In the genomic region with DNA sequence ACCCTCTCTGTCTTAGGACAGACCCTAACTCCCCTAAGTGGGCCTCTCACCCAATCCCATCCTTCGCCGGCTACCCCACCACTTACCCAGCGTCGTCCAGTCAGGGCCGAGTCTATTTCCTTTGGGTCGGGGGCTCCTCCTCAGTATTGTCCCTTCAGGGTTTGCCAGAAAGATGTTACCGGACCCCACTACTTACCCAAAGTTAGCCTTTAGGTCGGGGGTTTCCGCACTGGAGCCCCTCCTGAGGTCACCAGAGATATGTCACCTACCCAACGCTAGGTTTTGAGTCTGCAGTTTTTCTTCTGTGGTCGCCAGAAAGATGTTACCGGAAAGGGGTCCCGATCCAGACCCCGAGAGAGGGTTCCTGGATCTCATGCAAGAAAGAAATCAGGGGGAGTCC, we compare ENCODE assay signal across 18 cellular contexts. TPM values are rescaled to one million over a fixed set of nuclear protein-coding genes. Genes with fewer than 3 reads are reported as not detected.
A peak's percentile ranks its signal among the peaks of the same experiment; 100 is the strongest.
DNase-seq lines count a peak whose midpoint lies in the region; ATAC-seq, FAIRE-seq and TF ChIP-seq lines count a peak whose summit lies in the region.
"Had no signal": no experiment of that assay in that cellular context is flagged by ENCODE, and none has a peak within 500 bp of the region (broad histone marks: within the 10 kb centered on the region; RNA-seq: fewer than 3 reads in every experiment).

No MANE protein-coding gene starts in this region.

- TF ChIP-seq EP300 in K562 (IDR thresholded peaks at IDR 0.05; ENCODE audit: low read length) = no peak

- peak overlapping the region; percentile 77 for H3K27ac Mint-ChIP-seq in activated naive CD4-positive, alpha-beta T cell treated with anti-CD3 and anti-CD28 coated beads, Interleukin-2, amount 50 U/mL, for 24 hours
- peak overlapping the region; percentile 36 for H3K27ac Mint-ChIP-seq in neural progenitor cell
- no peak overlapping the region for H3K27ac Mint-ChIP-seq in activated T-helper 1 cell treated with anti-CD3 and anti-CD28 coated beads, Interleukin-12 subunit alpha, Interleukin-12 subunit beta, Interleukin-2, Interleukin-4 antibody, amounts not matched to agents 30 ng/mL and 10 ng/mL and 1 ng/mL, durations not matched to agents 14 hours and 24 hours and 36 hours

- H3K9me3 Mint-ChIP-seq in activated naive CD4-positive, alpha-beta T cell treated with anti-CD3 and anti-CD28 coated beads, Interleukin-2, amount 50 U/mL, for 24 hours = no peaks in the 10 kb centered on the region
- H3K9me3 Mint-ChIP-seq in neural progenitor cell = peaks cover 7% of the 10 kb centered on the region
- no peaks in the 10 kb centered on the region for H3K9me3 Mint-ChIP-seq in activated T-helper 1 cell treated with anti-CD3 and anti-CD28 coated beads, Interleukin-12 subunit alpha, Interleukin-12 subunit beta, Interleukin-2, Interleukin-4 antibody, amounts not matched to agents 30 ng/mL and 10 ng/mL and 1 ng/mL, durations not matched to agents 14 hours and 24 hours and 36 hours

- H3K27me3 ChIP-seq in K562 (ENCODE audit: control insufficient read depth in 2 of 2, insufficient read depth in 2 of 2, low read length in 2 of 2) (no peaks in the 10 kb centered on the region), neural progenitor cell (no peaks in the 10 kb centered on the region), vagina (no peaks in the 10 kb centered on the region), thyroid gland (no peaks in the 10 kb centered on the region)

- TF ChIP-seq CTCF in K562 (IDR thresholded peaks at IDR 0.05 in 2 of 3, conservative IDR thresholded peaks at IDR 0.05 in 1 of 3; ENCODE audit: insufficient read depth in 2 of 3, low read depth in 1 of 3, low read length in 3 of 3) (no peak), neural progenitor cell (IDR thresholded peaks at IDR 0.05) (no peak), vagina (IDR thresholded peaks at IDR 0.05) (no peak), thyroid gland (IDR thresholded peaks at IDR 0.05) (no peak)

- intact Hi-C loops in K562 (cut with micrococcal nuclease) = loop anchor here (1.0 to 5.0 kb wide), 2 partner anchors 22 to 84 kb away; no protein-coding TSS in a partner anchor
- intact Hi-C loops in vagina (cut with DNase I) = no loop called here
- intact Hi-C loops in thyroid gland (cut with DNase I) = loop anchor here (5.0 kb wide), 1 partner anchor 34 kb away; no protein-coding TSS in a partner anchor
- intact Hi-C loops in activated T-helper 1 cell treated with anti-CD3 and anti-CD28 coated beads, Interleukin-12 subunit alpha, Interleukin-12 subunit beta, Interleukin-2, Interleukin-4 antibody, amounts not matched to agents 30 ng/mL and 10 ng/mL and 1 ng/mL, durations not matched to agents 14 hours and 24 hours and 36 hours (cut with micrococcal nuclease) = no loop called here

- TF ChIP-seq POLR2A in K562 (conservative IDR thresholded peaks at IDR 0.05) (no peak), vagina (IDR thresholded peaks at IDR 0.05) (no peak), thyroid gland (IDR thresholded peaks at IDR 0.05) (no peak)

- H3K4me3 ChIP-seq in K562 (no peak overlapping the region), neural progenitor cell (no peak overlapping the region), vagina (no peak overlapping the region), thyroid gland (replicated peaks in 1 of 3) (no peak overlapping the region)

- H3K9ac ChIP-seq in K562 (ENCODE audit: insufficient read depth in 1 of 2, low read depth in 2 of 2, low read length in 2 of 2) (peak overlapping the region; percentile 75 to 89; a peak in 3 of 4 replicates), neural progenitor cell (no peak overlapping the region)
- H3K9ac ChIP-seq: parathyroid adenoma had no signal

- no peaks in the 10 kb centered on the region for H3K9me1 ChIP-seq in K562 (ENCODE audit: control insufficient read depth, insufficient read depth, low read length)

- H3K27ac ChIP-seq in K562 (ENCODE audit: extremely low read depth, low read depth, low read length) = peak overlapping the region; percentile 88
- H3K27ac ChIP-seq in neural progenitor cell = no peak overlapping the region
- H3K27ac ChIP-seq in vagina = peak overlapping the region; percentile 30
- no peak overlapping the region for H3K27ac ChIP-seq in thyroid gland
- H3K27ac ChIP-seq: parathyroid adenoma had no signal

- CTCF ChIA-PET in K562 (lab: Yijun Ruan, JAX; ENCODE audit: low intra/inter-chr PET ratio) = no interaction called here

- ATAC-seq in K562 (no peak), HG02970 (IDR thresholded peaks at IDR 0.05; ENCODE audit: low FRiP score, unreplicated experiment) (no peak)

- no peak overlapping the region for H3K4me3 Mint-ChIP-seq in activated naive CD4-positive, alpha-beta T cell treated with anti-CD3 and anti-CD28 coated beads, Interleukin-2, amount 50 U/mL, for 24 hours
- no peak overlapping the region for H3K4me3 Mint-ChIP-seq in neural progenitor cell
- no peak overlapping the region for H3K4me3 Mint-ChIP-seq in activated T-helper 1 cell treated with anti-CD3 and anti-CD28 coated beads, Interleukin-12 subunit alpha, Interleukin-12 subunit beta, Interleukin-2, Interleukin-4 antibody, amounts not matched to agents 30 ng/mL and 10 ng/mL and 1 ng/mL, durations not matched to agents 14 hours and 24 hours and 36 hours

- no peak for TF ChIP-seq RAD21 in K562 (CRISPR knock-in tag; conservative IDR thresholded peaks at IDR 0.05 in 1 of 2, IDR thresholded peaks at IDR 0.05 in 1 of 2)

- no peak for DNase-seq in activated naive CD4-positive, alpha-beta T cell (lab: John Stamatoyannopoulos, UW)
- DNase-seq in K562 (ENCODE audit: extremely low read depth in 1 of 4, low spot score in 3 of 4) (no peak), neural progenitor cell (ENCODE audit: low spot score) (no peak), vagina (ENCODE audit: extremely low spot score in 2 of 2) (no peak), thyroid gland (no peak)
- no peak for DNase-seq in activated T-helper 1 cell treated with anti-CD3 and anti-CD28 coated beads, Interleukin-12 subunit alpha, Interleukin-12 subunit beta, Interleukin-2, Interleukin-4 antibody, amounts not matched to agents 30 ng/mL and 10 ng/mL and 1 ng/mL, durations not matched to agents 14 hours and 24 hours and 36 hours (ENCODE audit: low spot score)
- DNase-seq: ACHN; activated CD4-positive, CD25-positive, alpha-beta regulatory T cell; COR-L47; Karpas-422; NCI-H187 treated with DMSO at 0.1 percent for 48 hours; NCI-H524 had no signal

- no peaks in the 10 kb centered on the region; the same call in 1 of the 2 replicates for H3K9me3 ChIP-seq in K562 (replicated peaks; ENCODE audit: control insufficient read depth, insufficient read depth, low read depth, low read length)
- no peaks in the 10 kb centered on the region for H3K9me3 ChIP-seq in neural progenitor cell (ENCODE audit: low read depth)
- no peaks in the 10 kb centered on the region for H3K9me3 ChIP-seq in vagina
- no peaks in the 10 kb centered on the region for H3K9me3 ChIP-seq in thyroid gland

- in situ Hi-C loops in K562 (cut with MboI) = loop anchor here (5.0 kb wide), 1 partner anchor 39 kb away; the partner anchor contains the start of gene IFITM1

- H3K4me1 ChIP-seq in K562 (replicated peaks in 1 of 2; ENCODE audit: control insufficient read depth in 2 of 2, insufficient read depth in 2 of 2, low read length in 2 of 2) (peaks cover 63 to 68% of the 10 kb centered on the region in 2 experiments), neural progenitor cell (peaks cover 13% of the 10 kb centered on the region), vagina (peaks cover 44% of the 10 kb centered on the region), thyroid gland (peaks cover 24 to 34% of the 10 kb centered on the region in 2 donors)
- H3K4me1 ChIP-seq: parathyroid adenoma had no signal

- peaks cover 26% of the 10 kb centered on the region for H3F3A ChIP-seq in neural progenitor cell (ENCODE audit: low read depth)

- no peaks in the 10 kb centered on the region for H3K27me3 Mint-ChIP-seq in activated naive CD4-positive, alpha-beta T cell treated with anti-CD3 and anti-CD28 coated beads, Interleukin-2, amount 50 U/mL, for 24 hours
- peaks cover 12% of the 10 kb centered on the region for H3K27me3 Mint-ChIP-seq in neural progenitor cell (ENCODE audit: insufficient read depth, low read depth)
- H3K27me3 Mint-ChIP-seq in activated T-helper 1 cell treated with anti-CD3 and anti-CD28 coated beads, Interleukin-12 subunit alpha, Interleukin-12 subunit beta, Interleukin-2, Interleukin-4 antibody, amounts not matched to agents 30 ng/mL and 10 ng/mL and 1 ng/mL, durations not matched to agents 14 hours and 24 hours and 36 hours (ENCODE audit: insufficient read depth) = peaks cover 10% of the 10 kb centered on the region

- peak overlapping the region; percentile 94 for H2AFZ ChIP-seq in K562 (ENCODE audit: low read depth, low read length)
- peak overlapping the region; percentile 64 for H2AFZ ChIP-seq in neural progenitor cell (replicated peaks)
- H2AFZ ChIP-seq: parathyroid adenoma had no signal

- FAIRE-seq in K562 (lab: Jason Lieb, UNC) = no peak
- FAIRE-seq: frontal cortex, RCC 7860 had no signal

- WGBS in K562 (ENCODE audit: insufficient coverage, low coverage, missing lambda C conversion rate) = 77% methylated on average over 14 of the region's 14 CpGs
- 98 to 99% methylated on average over 14 of the region's 14 CpGs for WGBS in thyroid gland, 2 donors

- no TSS peak for BruUV-seq in K562 (replicated peaks; lab: Mats Ljungman, UMichigan)

- POLR2A ChIA-PET in K562 (lab: Yijun Ruan, JAX) = interaction anchor here (0.6 kb wide), 1 partner anchor 107 kb away, joined by 3 read pairs; no protein-coding TSS in a partner anchor

- no peaks in the 10 kb centered on the region for H3K36me3 Mint-ChIP-seq in activated naive CD4-positive, alpha-beta T cell treated with anti-CD3 and anti-CD28 coated beads, Interleukin-2, amount 50 U/mL, for 24 hours
- peaks cover 2% of the 10 kb centered on the region for H3K36me3 Mint-ChIP-seq in neural progenitor cell
- no peaks in the 10 kb centered on the region for H3K36me3 Mint-ChIP-seq in activated T-helper 1 cell treated with anti-CD3 and anti-CD28 coated beads, Interleukin-12 subunit alpha, Interleukin-12 subunit beta, Interleukin-2, Interleukin-4 antibody, amounts not matched to agents 30 ng/mL and 10 ng/mL and 1 ng/mL, durations not matched to agents 14 hours and 24 hours and 36 hours (ENCODE audit: low read depth)

- H4K20me1 ChIP-seq in K562 (replicated peaks; ENCODE audit: control insufficient read depth, insufficient read depth, low read length) (no peaks in the 10 kb centered on the region), neural progenitor cell (ENCODE audit: low read depth) (no peaks in the 10 kb centered on the region)

- H3K4me2 ChIP-seq in K562 (ENCODE audit: insufficient read depth, low read length) (peak overlapping the region; percentile 69), neural progenitor cell (no peak overlapping the region)

- H3K79me2 ChIP-seq in K562 (ENCODE audit: control insufficient read depth, insufficient read depth, low read length) (peaks cover 8% of the 10 kb centered on the region; the same call in 1 of the 3 replicates), neural progenitor cell (ENCODE audit: low read depth) (no peaks in the 10 kb centered on the region)
- H3K79me2 ChIP-seq: parathyroid adenoma had no signal

- H3K36me3 ChIP-seq in K562 (ENCODE audit: control insufficient read depth, insufficient read depth, low read length) (no peaks in the 10 kb centered on the region), neural progenitor cell (no peaks in the 10 kb centered on the region), vagina (no peaks in the 10 kb centered on the region), thyroid gland (no peaks in the 10 kb centered on the region)

- H3K4me1 Mint-ChIP-seq in activated naive CD4-positive, alpha-beta T cell treated with anti-CD3 and anti-CD28 coated beads, Interleukin-2, amount 50 U/mL, for 24 hours = peaks cover 45% of the 10 kb centered on the region
- peaks cover 40% of the 10 kb centered on the region for H3K4me1 Mint-ChIP-seq in neural progenitor cell
- H3K4me1 Mint-ChIP-seq in activated T-helper 1 cell treated with anti-CD3 and anti-CD28 coated beads, Interleukin-12 subunit alpha, Interleukin-12 subunit beta, Interleukin-2, Interleukin-4 antibody, amounts not matched to agents 30 ng/mL and 10 ng/mL and 1 ng/mL, durations not matched to agents 14 hours and 24 hours and 36 hours (ENCODE audit: low read depth) = peaks cover 36% of the 10 kb centered on the region

RNA-seq across cellular contexts. Expression of gene B4GALNT4, which starts 17.9 kb away (rescaled TPM):
- total RNA-seq in K562 (2011; cell fraction: chromatin; rRNA removed; ENCODE audit: low replicate concordance) = 45.4 and 151 TPM in 2 replicates
- 117 and 141 TPM in 2 replicates for total RNA-seq in K562 (2011; cell fraction: nucleolus; rRNA removed)
- 54.9 and 57.5 TPM in 2 replicates for total RNA-seq in K562 (2011; cell fraction: nucleoplasm; rRNA removed)
- total RNA-seq in K562 (2014; rRNA removed) (22.7 and 26.2 TPM in 2 replicates), K562 (2014; rRNA removed; fragmentation: Illumina TruSeq; extraction: Trizol) (2.1 and 2.5 TPM in 2 replicates), K562 (2015; rRNA removed; fragmentation: Illumina TruSeq; extraction: Trizol) (7.6 and 9.7 TPM in 2 replicates), K562 (2021) (33.6 and 37.1 TPM in 2 replicates), neural progenitor cell (ENCODE audit: low replicate concordance) (16.4 and 110 TPM in 2 replicates), vagina (15.5 TPM), thyroid gland (1 to 10 TPM in 1 of 4 donors, under 1 TPM in 1, not detected in 2; 0.98 to 1.2 TPM)
- polyA plus RNA-seq in K562 (2011; rRNA removed) (14.0 and 22.7 TPM in 2 replicates), K562 (2014; fragmentation: Illumina TruSeq; extraction: Trizol) (4.5 and 10.9 TPM in 2 replicates), K562 (2014; fragmentation: Nextera tagmentation; extraction: Ambion mirVana) (under 1 TPM in 1 of 2 experiments, not detected in 1; 0.20 TPM), K562 (2014; rRNA removed) (30.0 and 32.0 TPM in 2 replicates)
- polyA plus RNA-seq in K562 (2011; cell fraction: cytosol; rRNA removed) = 20.4 and 42.5 TPM in 2 replicates
- polyA plus RNA-seq in K562 (2011; cell fraction: nucleus; rRNA removed) = 174 and 271 TPM in 2 replicates
- polyA plus RNA-seq in K562 (2012) = 17.2 and 19.0 TPM in 2 replicates
- polyA minus RNA-seq in K562 (2011; rRNA and poly(A)+ RNA removed) = 2.1 and 3.3 TPM in 2 replicates
- polyA minus RNA-seq in K562 (2011; cell fraction: cytosol; rRNA and poly(A)+ RNA removed) = 8.1 and 9.7 TPM in 2 replicates
- polyA minus RNA-seq in K562 (2011; cell fraction: nucleus; rRNA and poly(A)+ RNA removed) = 23.6 and 27.2 TPM in 2 replicates
- 3.8 and 5.1 TPM in 2 replicates for total RNA-seq in activated T-helper 1 cell treated with anti-CD3 and anti-CD28 coated beads, Interleukin-12 subunit alpha, Interleukin-12 subunit beta, Interleukin-2, Interleukin-4 antibody, amounts not matched to agents 30 ng/mL and 10 ng/mL and 1 ng/mL, durations not matched to agents 14 hours and 24 hours and 36 hours

RNA-seq across cellular contexts. Expression of gene IFITM3, which starts 30.8 kb away (rescaled TPM):
- total RNA-seq in K562 (2011; cell fraction: chromatin; rRNA removed; ENCODE audit: low replicate concordance) = 6.0 and 26.3 TPM in 2 replicates
- total RNA-seq in K562 (2011; cell fraction: nucleolus; rRNA removed) = 38.8 and 53.5 TPM in 2 replicates
- 31.1 and 36.4 TPM in 2 replicates for total RNA-seq in K562 (2011; cell fraction: nucleoplasm; rRNA removed)
- total RNA-seq in K562 (2014; rRNA removed) = 49.6 and 70.6 TPM in 2 replicates
- 41.0 and 51.5 TPM in 2 replicates for total RNA-seq in K562 (2014; rRNA removed; fragmentation: Illumina TruSeq; extraction: Trizol)
- total RNA-seq in K562 (2015; rRNA removed; fragmentation: Illumina TruSeq; extraction: Trizol) = 155 and 161 TPM in 2 replicates
- 163 and 164 TPM in 2 replicates for total RNA-seq in K562 (2021)
- 22.7 and 77.6 TPM in 2 replicates for polyA plus RNA-seq in K562 (2011; rRNA removed)
- polyA plus RNA-seq in K562 (2011; cell fraction: cytosol; rRNA removed) = 128 TPM in 2 replicates
- 28.0 and 34.2 TPM in 2 replicates for polyA plus RNA-seq in K562 (2011; cell fraction: nucleus; rRNA removed)
- 478 and 481 TPM in 2 replicates for polyA plus RNA-seq in K562 (2012)
- 242 and 297 TPM in 2 replicates for polyA plus RNA-seq in K562 (2014; fragmentation: Illumina TruSeq; extraction: Trizol)
- polyA plus RNA-seq in K562 (2014; fragmentation: Nextera tagmentation; extraction: Ambion mirVana) = 100 to 1,000 TPM; 452 to 461 TPM
- 77.7 and 150 TPM in 2 replicates for polyA plus RNA-seq in K562 (2014; rRNA removed)
- 19.8 and 26.3 TPM in 2 replicates for polyA minus RNA-seq in K562 (2011; rRNA and poly(A)+ RNA removed)
- 49.6 and 95.7 TPM in 2 replicates for polyA minus RNA-seq in K562 (2011; cell fraction: cytosol; rRNA and poly(A)+ RNA removed)
- polyA minus RNA-seq in K562 (2011; cell fraction: nucleus; rRNA and poly(A)+ RNA removed) = 6.9 and 19.4 TPM in 2 replicates
- total RNA-seq in neural progenitor cell (ENCODE audit: low replicate concordance) = 19.8 and 61.7 TPM in 2 replicates
- 908 TPM for total RNA-seq in vagina
- total RNA-seq in thyroid gland = 100 to 1,000 TPM; 140 to 300 (median 178) TPM
- total RNA-seq in activated T-helper 1 cell treated with anti-CD3 and anti-CD28 coated beads, Interleukin-12 subunit alpha, Interleukin-12 subunit beta, Interleukin-2, Interleukin-4 antibody, amounts not matched to agents 30 ng/mL and 10 ng/mL and 1 ng/mL, durations not matched to agents 14 hours and 24 hours and 36 hours = 3.6 and 4.6 TPM in 2 replicates

RNA-seq across cellular contexts. Expression of gene IFITM1, which starts 37.6 kb away (rescaled TPM):
- total RNA-seq in K562 (2011; cell fraction: chromatin; rRNA removed; ENCODE audit: low replicate concordance) = 394 and 929 TPM in 2 replicates
- 1,445 and 1,483 TPM in 2 replicates for total RNA-seq in K562 (2011; cell fraction: nucleolus; rRNA removed)
- total RNA-seq in K562 (2011; cell fraction: nucleoplasm; rRNA removed) = 1,061 and 1,262 TPM in 2 replicates
- total RNA-seq in K562 (2014; rRNA removed) (793 and 818 TPM in 2 replicates), K562 (2014; rRNA removed; fragmentation: Illumina TruSeq; extraction: Trizol) (572 and 787 TPM in 2 replicates), K562 (2015; rRNA removed; fragmentation: Illumina TruSeq; extraction: Trizol) (979 and 985 TPM in 2 replicates), K562 (2021) (691 and 717 TPM in 2 replicates), neural progenitor cell (ENCODE audit: low replicate concordance) (13.3 and 48.6 TPM in 2 replicates), vagina (379 TPM), thyroid gland (100 to 1,000 TPM in 3 of 4 donors, 10 to 100 TPM in 1; 94.3 to 163 (median 103) TPM)
- polyA plus RNA-seq in K562 (2011; rRNA removed) (900 and 1,311 TPM in 2 replicates), K562 (2014; fragmentation: Illumina TruSeq; extraction: Trizol) (1,966 and 1,984 TPM in 2 replicates), K562 (2014; fragmentation: Nextera tagmentation; extraction: Ambion mirVana) (1,000 to 10,000 TPM; 4,252 to 5,579 TPM), K562 (2014; rRNA removed) (974 and 999 TPM in 2 replicates)
- 2,724 and 2,737 TPM in 2 replicates for polyA plus RNA-seq in K562 (2011; cell fraction: cytosol; rRNA removed)
- 780 and 1,049 TPM in 2 replicates for polyA plus RNA-seq in K562 (2011; cell fraction: nucleus; rRNA removed)
- 1,084 and 1,212 TPM in 2 replicates for polyA plus RNA-seq in K562 (2012)
- polyA minus RNA-seq in K562 (2011; rRNA and poly(A)+ RNA removed) = 752 and 801 TPM in 2 replicates
- 577 and 662 TPM in 2 replicates for polyA minus RNA-seq in K562 (2011; cell fraction: cytosol; rRNA and poly(A)+ RNA removed)
- polyA minus RNA-seq in K562 (2011; cell fraction: nucleus; rRNA and poly(A)+ RNA removed) = 139 and 266 TPM in 2 replicates
- 208 and 214 TPM in 2 replicates for total RNA-seq in activated T-helper 1 cell treated with anti-CD3 and anti-CD28 coated beads, Interleukin-12 subunit alpha, Interleukin-12 subunit beta, Interleukin-2, Interleukin-4 antibody, amounts not matched to agents 30 ng/mL and 10 ng/mL and 1 ng/mL, durations not matched to agents 14 hours and 24 hours and 36 hours

RNA-seq across cellular contexts. Expression of gene PKP3, which starts 42.6 kb away (rescaled TPM):
- 29.8 and 101 TPM in 2 replicates for total RNA-seq in K562 (2011; cell fraction: chromatin; rRNA removed; ENCODE audit: low replicate concordance)
- total RNA-seq in K562 (2011; cell fraction: nucleolus; rRNA removed) = 77.2 and 90.9 TPM in 2 replicates
- total RNA-seq in K562 (2011; cell fraction: nucleoplasm; rRNA removed) = 38.5 and 42.2 TPM in 2 replicates
- total RNA-seq in K562 (2014; rRNA removed) (99.7 and 122 TPM in 2 replicates), K562 (2014; rRNA removed; fragmentation: Illumina TruSeq; extraction: Trizol) (11.2 and 14.9 TPM in 2 replicates), K562 (2015; rRNA removed; fragmentation: Illumina TruSeq; extraction: Trizol) (30.7 and 36.6 TPM in 2 replicates), K562 (2021) (102 and 110 TPM in 2 replicates), neural progenitor cell (ENCODE audit: low replicate concordance) (6.5 and 8.5 TPM in 2 replicates), vagina (117 TPM), thyroid gland (10 to 100 TPM; 30.4 to 58.4 (median 46.9) TPM)
- polyA plus RNA-seq in K562 (2011; rRNA removed) (45.4 and 47.8 TPM in 2 replicates), K562 (2014; fragmentation: Illumina TruSeq; extraction: Trizol) (26.9 and 39.7 TPM in 2 replicates), K562 (2014; fragmentation: Nextera tagmentation; extraction: Ambion mirVana) (under 1 TPM; 0.11 to 0.45 TPM), K562 (2014; rRNA removed) (73.9 and 78.9 TPM in 2 replicates)
- polyA plus RNA-seq in K562 (2011; cell fraction: cytosol; rRNA removed) = 40.1 and 126 TPM in 2 replicates
- polyA plus RNA-seq in K562 (2011; cell fraction: nucleus; rRNA removed) = 77.2 and 108 TPM in 2 replicates
- 49.0 and 59.2 TPM in 2 replicates for polyA plus RNA-seq in K562 (2012)
- 8.3 and 21.7 TPM in 2 replicates for polyA minus RNA-seq in K562 (2011; rRNA and poly(A)+ RNA removed)
- polyA minus RNA-seq in K562 (2011; cell fraction: cytosol; rRNA and poly(A)+ RNA removed) = 71.3 and 72.2 TPM in 2 replicates
- polyA minus RNA-seq in K562 (2011; cell fraction: nucleus; rRNA and poly(A)+ RNA removed) = 28.1 and 30.5 TPM in 2 replicates
- total RNA-seq in activated T-helper 1 cell treated with anti-CD3 and anti-CD28 coated beads, Interleukin-12 subunit alpha, Interleukin-12 subunit beta, Interleukin-2, Interleukin-4 antibody, amounts not matched to agents 30 ng/mL and 10 ng/mL and 1 ng/mL, durations not matched to agents 14 hours and 24 hours and 36 hours = not detected in 2 replicates
- total RNA-seq: frontal cortex; T-helper 1 cell treated with Interleukin-12 subunit alpha and Interleukin-12 subunit beta and Interleukin-4 antibody, amounts not matched to agents 30 ng/mL and 1 ng/mL, for 36 hours had no signal

RNA-seq across cellular contexts. Expression of gene IFITM2, which starts 43.8 kb away (rescaled TPM):
- total RNA-seq in K562 (2011; cell fraction: chromatin; rRNA removed; ENCODE audit: low replicate concordance) = 6.5 and 20.8 TPM in 2 replicates
- 47.0 and 138 TPM in 2 replicates for total RNA-seq in K562 (2011; cell fraction: nucleolus; rRNA removed)
- 31.5 and 44.9 TPM in 2 replicates for total RNA-seq in K562 (2011; cell fraction: nucleoplasm; rRNA removed)
- 52.8 and 187 TPM in 2 replicates for total RNA-seq in K562 (2014; rRNA removed)
- 137 and 145 TPM in 2 replicates for total RNA-seq in K562 (2014; rRNA removed; fragmentation: Illumina TruSeq; extraction: Trizol)
- total RNA-seq in K562 (2015; rRNA removed; fragmentation: Illumina TruSeq; extraction: Trizol) = 290 and 356 TPM in 2 replicates
- 693 and 698 TPM in 2 replicates for total RNA-seq in K562 (2021)
- polyA plus RNA-seq in K562 (2011; rRNA removed) = 205 and 655 TPM in 2 replicates
- 600 and 1,150 TPM in 2 replicates for polyA plus RNA-seq in K562 (2011; cell fraction: cytosol; rRNA removed)
- 59.9 and 198 TPM in 2 replicates for polyA plus RNA-seq in K562 (2011; cell fraction: nucleus; rRNA removed)
- polyA plus RNA-seq in K562 (2012) = 488 and 506 TPM in 2 replicates
- polyA plus RNA-seq in K562 (2014; fragmentation: Illumina TruSeq; extraction: Trizol) = 472 and 547 TPM in 2 replicates
- polyA plus RNA-seq in K562 (2014; fragmentation: Nextera tagmentation; extraction: Ambion mirVana) = 1,000 to 10,000 TPM; 3,629 to 4,872 TPM
- 255 and 328 TPM in 2 replicates for polyA plus RNA-seq in K562 (2014; rRNA removed)
- polyA minus RNA-seq in K562 (2011; rRNA and poly(A)+ RNA removed) = 69.9 and 190 TPM in 2 replicates
- 143 and 401 TPM in 2 replicates for polyA minus RNA-seq in K562 (2011; cell fraction: cytosol; rRNA and poly(A)+ RNA removed)
- polyA minus RNA-seq in K562 (2011; cell fraction: nucleus; rRNA and poly(A)+ RNA removed) = 14.8 and 71.3 TPM in 2 replicates
- 10.5 and 63.9 TPM in 2 replicates for total RNA-seq in neural progenitor cell (ENCODE audit: low replicate concordance)
- total RNA-seq in vagina = 780 TPM
- 100 to 1,000 TPM in 1 of 4 donors, 10 to 100 TPM in 3; 83.2 to 318 (median 92.9) TPM for total RNA-seq in thyroid gland
- total RNA-seq in activated T-helper 1 cell treated with anti-CD3 and anti-CD28 coated beads, Interleukin-12 subunit alpha, Interleukin-12 subunit beta, Interleukin-2, Interleukin-4 antibody, amounts not matched to agents 30 ng/mL and 10 ng/mL and 1 ng/mL, durations not matched to agents 14 hours and 24 hours and 36 hours = 494 and 521 TPM in 2 replicates

Comparison
In these comparisons a context has a peak if more than half of its experiments do, and no peak if none do; other contexts are left out.
1. H3K27ac ChIP-seq: peak in K562 (single experiment) and vagina (single experiment); none in neural progenitor cell (single experiment) and thyroid gland (0 of 3).
2. intact Hi-C loops: an anchor here in K562 (1.0 to 5.0 kb wide) and thyroid gland (5.0 kb wide); none called in vagina and activated T-helper 1 cell treated with anti-CD3 and anti-CD28 coated beads, Interleukin-12 subunit alpha, Interleukin-12 subunit beta, Interleukin-2, Interleukin-4 antibody, amounts not matched to agents 30 ng/mL and 10 ng/mL and 1 ng/mL, durations not matched to agents 14 hours and 24 hours and 36 hours.